ENCODE assay signal across 8 cellular contexts in genomic region chr9:26893030-26893676, GRCh38. TPM values are rescaled to one million over a fixed set of nuclear protein-coding genes. Genes with fewer than 3 reads are reported as not detected.
DNase-seq lines count a peak whose midpoint lies in the region; ATAC-seq and TF ChIP-seq lines count a peak whose summit lies in the region.

No MANE protein-coding gene starts in this region.

- H3K4me2 ChIP-seq in Loucy (ENCODE audit: low read depth, low read length, poor library complexity, severe bottlenecking): peak overlapping the region; percentile 84
- H3K4me2 ChIP-seq in neuronal stem cell (ENCODE audit: insufficient read depth, low read length, poor library complexity, severe bottlenecking): peak overlapping the region; percentile 31

- H3K4me1 Mint-ChIP-seq in CD8-positive, alpha-beta T cell (ENCODE audit: low read depth): peaks cover 37% of the 10 kb centered on the region

- CTCF ChIA-PET in CD8-positive, alpha-beta T cell (lab: Charles Lee): interaction anchor here (0.8 to 1.8 kb wide), 2 partner anchors 35 to 55 kb away, joined by 3 to 4 read pairs; no protein-coding TSS in a partner anchor

- TF ChIP-seq CTCF in CD8-positive, alpha-beta T cell (IDR thresholded peaks at IDR 0.05): no peak
- TF ChIP-seq CTCF in Loucy (conservative IDR thresholded peaks at IDR 0.05; ENCODE audit: low read length): no peak

- H3K23ac ChIP-seq in neuronal stem cell (ENCODE audit: low read depth, low read length, poor library complexity): no peak overlapping the region

- no peak overlapping the region for H2BK120ac ChIP-seq in neuronal stem cell (ENCODE audit: low read depth, low read length)

- no peak for ATAC-seq in CD8-positive, alpha-beta T cell

- H2BK15ac ChIP-seq in neuronal stem cell (ENCODE audit: low read length): no peak overlapping the region

- H3F3A ChIP-seq in Loucy (ENCODE audit: low read depth): peaks cover 2% of the 10 kb centered on the region; the same call in 1 of the 2 replicates

- no peaks in the 10 kb centered on the region for H3K9me2 ChIP-seq in Loucy (replicated peaks; ENCODE audit: low read depth, low read length)

- peaks cover 3% of the 10 kb centered on the region for H3K9me3 Mint-ChIP-seq in CD8-positive, alpha-beta T cell

- no peak overlapping the region for H2AK5ac ChIP-seq in neuronal stem cell (ENCODE audit: low read depth, low read length)

- peaks cover 26% of the 10 kb centered on the region for H4K20me1 ChIP-seq in Loucy (ENCODE audit: insufficient read depth, low read length, poor library complexity, severe bottlenecking)

- no CpG with 5 or more reads among the region's 7 CpGs for WGBS in neuronal stem cell (ENCODE audit: extremely low coverage in 2 of 2, insufficient read length in 2 of 2, insufficient replicate concordance in 1 of 2), 2 donors

- H3K9me3 ChIP-seq in CD8-positive, alpha-beta T cell (ENCODE audit: low read length): no peaks in the 10 kb centered on the region
- H3K9me3 ChIP-seq in Loucy (ENCODE audit: insufficient read depth, low read depth, low read length): no peaks in the 10 kb centered on the region; the same call in 1 of the 2 replicates
- peaks cover 9% of the 10 kb centered on the region in 2 donors for H3K9me3 ChIP-seq in duodenal mucosa (ENCODE audit: control insufficient read depth in 1 of 2, low read length in 2 of 2)
- H3K9me3 ChIP-seq in neuronal stem cell (replicated peaks in 1 of 2; ENCODE audit: control insufficient read depth in 2 of 2, insufficient read depth in 1 of 2, low read depth in 1 of 2, low read length in 2 of 2): no peaks in the 10 kb centered on the region

- peaks cover 39% of the 10 kb centered on the region for H3K79me2 ChIP-seq in Loucy (ENCODE audit: insufficient read depth, low read length)

- H3K4me3 Mint-ChIP-seq in CD8-positive, alpha-beta T cell: peak overlapping the region; percentile 98

- H3K36me3 ChIP-seq in CD8-positive, alpha-beta T cell (ENCODE audit: insufficient read depth, low read length): no peaks in the 10 kb centered on the region
- H3K36me3 ChIP-seq in Loucy (ENCODE audit: insufficient read depth, low read length) (no peaks in the 10 kb centered on the region), duodenal mucosa (ENCODE audit: control insufficient read depth in 1 of 2, insufficient read depth in 2 of 2, low read length in 2 of 2) (no peaks in the 10 kb centered on the region), neuronal stem cell (replicated peaks in 1 of 2; ENCODE audit: control insufficient read depth in 2 of 2, insufficient read depth in 2 of 2, low read length in 2 of 2) (peaks cover 0 to 7% of the 10 kb centered on the region in 2 donors)

- H3K27ac Mint-ChIP-seq in CD8-positive, alpha-beta T cell: peak overlapping the region; percentile 99

- no peak overlapping the region for H3K18ac ChIP-seq in neuronal stem cell (ENCODE audit: low read length)

- POLR2A ChIA-PET in CD8-positive, alpha-beta T cell (lab: Charles Lee): interaction anchor here (2.5 to 2.8 kb wide), 2 partner anchors 54 to 63 kb away, joined by 17 to 21 read pairs; partner anchors contain the start of genes IFT74 and PLAA

- intact Hi-C loops in CD8-positive, alpha-beta T cell (cut with DNase I, micrococcal nuclease): loop anchor here (2.0 to 5.0 kb wide), 3 partner anchors 64 to 679 kb away; partner anchors contain the start of genes C9orf72 (in 1 of the 2) and IFT74 (in 1 of the 2)
- intact Hi-C loops in head of caudate nucleus (cut with DNase I): loop anchor here (5.0 kb wide), 1 partner anchor 54 kb away; the partner anchor contains the start of gene PLAA

- no peak for DNase-seq in CD8-positive, alpha-beta T cell
- DNase-seq in neuronal stem cell (ENCODE audit: low spot score): no peak
- DNase-seq in amygdala (lab: John Stamatoyannopoulos, UW): no peak
- DNase-seq in CD1c-positive myeloid dendritic cell (ENCODE audit: extremely low spot score): no peak
- DNase-seq in NCI-H446 (lab: John Stamatoyannopoulos, UW): no peak
- no peak for DNase-seq in head of caudate nucleus

- H2AFZ ChIP-seq in Loucy (ENCODE audit: low read length): peak overlapping the region; percentile 94
- H2AFZ ChIP-seq in neuronal stem cell (ENCODE audit: low read length): peak overlapping the region; percentile 100

- H3K36me3 Mint-ChIP-seq in CD8-positive, alpha-beta T cell: peaks cover 14% of the 10 kb centered on the region

- H2BK5ac ChIP-seq in neuronal stem cell (ENCODE audit: low read length): no peak overlapping the region

- no peak overlapping the region for H3K14ac ChIP-seq in neuronal stem cell (ENCODE audit: low read length)

- peak overlapping the region; percentile 99 for H3K27ac ChIP-seq in CD8-positive, alpha-beta T cell (ENCODE audit: low read depth, low read length)
- peak overlapping the region; percentile 99 for H3K27ac ChIP-seq in duodenal mucosa (ENCODE audit: low read depth, low read length)
- H3K27ac ChIP-seq in neuronal stem cell (replicated peaks; ENCODE audit: low read length): no peak overlapping the region

- H4K91ac ChIP-seq in neuronal stem cell (ENCODE audit: low read depth, low read length, poor library complexity): no peak overlapping the region

- no peak overlapping the region for H2BK12ac ChIP-seq in neuronal stem cell (ENCODE audit: low read length)

- no peak overlapping the region for H4K8ac ChIP-seq in neuronal stem cell (ENCODE audit: low read depth, low read length)

- no peak overlapping the region for H3K4ac ChIP-seq in neuronal stem cell (ENCODE audit: low read length)

- H3K9ac ChIP-seq in Loucy (ENCODE audit: low read depth, low read length, poor library complexity, severe bottlenecking) (peak overlapping the region; percentile 83), duodenal mucosa (ENCODE audit: low read depth in 1 of 2, low read length in 2 of 2) (peak overlapping the region; percentile 89 to 98), neuronal stem cell (ENCODE audit: low read depth, low read length, poor library complexity) (no peak overlapping the region)

- H3K27me3 ChIP-seq in CD8-positive, alpha-beta T cell (ENCODE audit: insufficient read depth, low read length): no peaks in the 10 kb centered on the region
- H3K27me3 ChIP-seq in Loucy (ENCODE audit: insufficient read depth, low read length, poor library complexity, severe bottlenecking): no peaks in the 10 kb centered on the region
- no peaks in the 10 kb centered on the region for H3K27me3 ChIP-seq in duodenal mucosa (ENCODE audit: control insufficient read depth in 1 of 2, insufficient read depth in 2 of 2, low read length in 2 of 2)
- H3K27me3 ChIP-seq in neuronal stem cell (ENCODE audit: control insufficient read depth in 3 of 3, insufficient read depth in 3 of 3, low read depth in 1 of 3, low read length in 3 of 3): no peaks in the 10 kb centered on the region

- H3K27me3 Mint-ChIP-seq in CD8-positive, alpha-beta T cell (ENCODE audit: low read depth): no peaks in the 10 kb centered on the region

- H3K4me1 ChIP-seq in CD8-positive, alpha-beta T cell (ENCODE audit: insufficient read depth, low read length): peaks cover 19% of the 10 kb centered on the region
- H3K4me1 ChIP-seq in Loucy (ENCODE audit: insufficient read depth, low read length, poor library complexity, severe bottlenecking): peaks cover 21% of the 10 kb centered on the region
- peaks cover 5 to 14% of the 10 kb centered on the region in 2 donors for H3K4me1 ChIP-seq in duodenal mucosa (ENCODE audit: control insufficient read depth in 1 of 2, insufficient read depth in 2 of 2, low read length in 2 of 2)
- H3K4me1 ChIP-seq in neuronal stem cell (ENCODE audit: control insufficient read depth in 2 of 2, insufficient read depth in 1 of 2, low read depth in 1 of 2, low read length in 2 of 2): peaks cover 0 to 3% of the 10 kb centered on the region in 2 donors

- peaks cover 4% of the 10 kb centered on the region for H3K79me1 ChIP-seq in neuronal stem cell (ENCODE audit: low read depth, low read length)

- peak overlapping the region; percentile 96 for H3K4me3 ChIP-seq in CD8-positive, alpha-beta T cell (ENCODE audit: low read depth, low read length)
- H3K4me3 ChIP-seq in Loucy (ENCODE audit: low read length, poor library complexity, severe bottlenecking) (peak overlapping the region; percentile 93), duodenal mucosa (ENCODE audit: low read depth in 1 of 2, low read length in 2 of 2) (peak overlapping the region; percentile 98 to 100), neuronal stem cell (ENCODE audit: low read length in 2 of 2) (peak overlapping the region in 1 of 2 donors; percentile 98)

RNA-seq across cellular contexts. Expression of gene CAAP1, which starts 0.6 kb away (rescaled TPM):
- 10 to 100 TPM; 13.4 to 15.1 TPM for total RNA-seq in CD8-positive, alpha-beta T cell
- 14.3 TPM for polyA plus RNA-seq in neuronal stem cell (2013, experiment 1 of 2)
- 15.5 TPM for polyA plus RNA-seq in neuronal stem cell (2013, experiment 2 of 2)

RNA-seq across cellular contexts. Expression of gene PLAA, which starts 53.9 kb away (rescaled TPM):
- 10 to 100 TPM; 38.5 to 40.6 TPM for total RNA-seq in CD8-positive, alpha-beta T cell
- 28.3 TPM for polyA plus RNA-seq in neuronal stem cell (2013, experiment 1 of 2)
- polyA plus RNA-seq in neuronal stem cell (2013, experiment 2 of 2): 28.1 TPM
